Comparison of ENCODE assay signal across 14 cellular contexts in the genomic region with DNA sequence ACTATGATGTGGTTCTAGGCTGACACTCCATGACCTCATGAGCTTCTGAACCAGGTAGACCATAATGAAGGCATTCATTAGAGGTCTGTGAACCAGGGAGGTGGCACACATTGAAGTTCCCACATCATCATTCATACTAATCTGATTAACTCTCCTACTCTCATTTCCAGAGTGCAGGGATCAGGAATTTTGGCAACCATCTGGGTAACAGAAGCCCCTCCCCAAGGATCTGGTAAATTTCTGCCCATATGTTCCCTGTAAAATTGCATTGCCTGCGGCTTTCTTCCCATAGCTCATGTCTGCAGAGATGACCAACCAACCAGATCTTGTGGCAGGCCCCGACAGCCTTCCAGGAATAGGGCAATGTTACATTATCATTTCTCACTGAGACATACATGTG.
DNase-seq lines count a peak whose midpoint lies in the region; ATAC-seq and TF ChIP-seq lines count a peak whose summit lies in the region.
"Had no signal": no experiment of that assay in that cellular context is flagged by ENCODE, and none has a peak within 500 bp of the region (broad histone marks: within the 10 kb centered on the region; RNA-seq: fewer than 3 reads in every experiment).

No MANE protein-coding gene starts in this region.

- H3K4me1 ChIP-seq in BE2C: no peaks in the 10 kb centered on the region
- H3K4me1 ChIP-seq in right cardiac atrium (ENCODE audit: control insufficient read depth, insufficient read depth, low read length): no peaks in the 10 kb centered on the region
- H3K4me1 ChIP-seq: HAP-1 had no signal

- intact Hi-C loops in right cardiac atrium (cut with DNase I): no loop called here

- H3K9me3 ChIP-seq in BE2C (no peaks in the 10 kb centered on the region), WERI-Rb-1 (ENCODE audit: severe bottlenecking) (no peaks in the 10 kb centered on the region), right cardiac atrium (ENCODE audit: control insufficient read depth, low read length) (no peaks in the 10 kb centered on the region)
- H3K9me3 ChIP-seq: HAP-1 had no signal

- H3K4me3 ChIP-seq in BE2C (ENCODE audit: low read depth, low read length) (no peak overlapping the region), WERI-Rb-1 (ENCODE audit: low read depth, low read length) (no peak overlapping the region), right cardiac atrium (ENCODE audit: low read length) (no peak overlapping the region)
- H3K4me3 ChIP-seq: HAP-1 had no signal

- TF ChIP-seq CTCF in BE2C (IDR thresholded peaks at IDR 0.05; ENCODE audit: low read depth, low read length) (no peak), WERI-Rb-1 (IDR thresholded peaks at IDR 0.05; ENCODE audit: low read depth, low read length) (no peak)

- no peak for TF ChIP-seq POLR2A in GM18505 (IDR thresholded peaks at IDR 0.05; ENCODE audit: borderline replicate concordance, extremely low read depth, insufficient read depth, insufficient read length)

- no peak overlapping the region for H3K27ac ChIP-seq in WERI-Rb-1
- H3K27ac ChIP-seq in right cardiac atrium (ENCODE audit: low read length): no peak overlapping the region

- ATAC-seq in GM18505 (IDR thresholded peaks at IDR 0.05; ENCODE audit: unreplicated experiment) (no peak), right cardiac atrium (no peak)

- peak; percentile 6 for DNase-seq in BE2C
- peak; percentile 39 for DNase-seq in NCI-H1694 (lab: John Stamatoyannopoulos, UW)
- peak; percentile 96 for DNase-seq in NCI-H82 (lab: John Stamatoyannopoulos, UW)
- peak; percentile 53 for DNase-seq in WERI-Rb-1
- DNase-seq in NCI-H2227 (lab: John Stamatoyannopoulos, UW; ENCODE audit: unreplicated experiment): no peak
- no peak for DNase-seq in right cardiac atrium
- DNase-seq: ACHN; C1 segment of cervical spinal cord; CD4-positive, alpha-beta T cell; DMS53; GF-D8; IMR-90 had no signal

- no peaks in the 10 kb centered on the region for H3K27me3 ChIP-seq in BE2C
- H3K27me3 ChIP-seq in WERI-Rb-1 (ENCODE audit: insufficient read depth, low read depth, severe bottlenecking): no peaks in the 10 kb centered on the region
- H3K27me3 ChIP-seq in right cardiac atrium (ENCODE audit: control insufficient read depth, insufficient read depth): no peaks in the 10 kb centered on the region

- H3K36me3 ChIP-seq in BE2C (no peaks in the 10 kb centered on the region), WERI-Rb-1 (no peaks in the 10 kb centered on the region)
- H3K36me3 ChIP-seq: HAP-1 had no signal

- WGBS in right cardiac atrium: 73% methylated on average over 2 of the region's 2 CpGs

Comparison
In these comparisons a context has a peak if more than half of its experiments do, and no peak if none do; other contexts are left out.
1. DNase-seq: peak in BE2C (single experiment), NCI-H1694 (single experiment), NCI-H82 (single experiment) and WERI-Rb-1 (single experiment); none in NCI-H2227 (single experiment) and right cardiac atrium (0 of 3).